ENCODE assay signal across 8 cellular contexts in genomic region chr6:138404666-138405337, GRCh38. TPM values are rescaled to one million over a fixed set of nuclear protein-coding genes. Genes with fewer than 3 reads are reported as not detected.
DNase-seq lines count a peak whose midpoint lies in the region; ATAC-seq and TF ChIP-seq lines count a peak whose summit lies in the region.

No MANE protein-coding gene starts in this region.

- peak overlapping the region; percentile 88 to 95 (median 92) for H3K4me3 Mint-ChIP-seq in IgD-negative memory B cell
- H3K4me3 Mint-ChIP-seq in activated T-helper 2 cell treated with anti-CD3 and anti-CD28 coated beads, Interferon-gamma antibody, Interleukin-2, Interleukin-4, amounts not matched to agents 10 μg/mL and 5 μg/mL and 100 μg/mL, durations not matched to agents 14 hours and 24 hours and 36 hours (ENCODE audit: low read depth) = peak overlapping the region; percentile 77

- peaks cover 4% of the 10 kb centered on the region for H3K36me3 Mint-ChIP-seq in IgD-negative memory B cell
- peaks cover 34% of the 10 kb centered on the region for H3K36me3 Mint-ChIP-seq in activated T-helper 2 cell treated with anti-CD3 and anti-CD28 coated beads, Interferon-gamma antibody, Interleukin-2, Interleukin-4, amounts not matched to agents 10 μg/mL and 5 μg/mL and 100 μg/mL, durations not matched to agents 14 hours and 24 hours and 36 hours (ENCODE audit: low read depth)

- no peaks in the 10 kb centered on the region for H3K9me3 Mint-ChIP-seq in IgD-negative memory B cell
- no peaks in the 10 kb centered on the region for H3K9me3 Mint-ChIP-seq in activated T-helper 2 cell treated with anti-CD3 and anti-CD28 coated beads, Interferon-gamma antibody, Interleukin-2, Interleukin-4, amounts not matched to agents 10 μg/mL and 5 μg/mL and 100 μg/mL, durations not matched to agents 14 hours and 24 hours and 36 hours

- no peak for TF ChIP-seq POLR2A in GM18505 (IDR thresholded peaks at IDR 0.05; ENCODE audit: borderline replicate concordance, extremely low read depth, insufficient read depth, insufficient read length)

- no peaks in the 10 kb centered on the region for H3K27me3 Mint-ChIP-seq in IgD-negative memory B cell
- H3K27me3 Mint-ChIP-seq in activated T-helper 2 cell treated with anti-CD3 and anti-CD28 coated beads, Interferon-gamma antibody, Interleukin-2, Interleukin-4, amounts not matched to agents 10 μg/mL and 5 μg/mL and 100 μg/mL, durations not matched to agents 14 hours and 24 hours and 36 hours (ENCODE audit: low read depth) = peaks cover 13% of the 10 kb centered on the region

- DNase-seq in GM03348 (ENCODE audit: low spot score) (peak; percentile 55), germinal center (ENCODE audit: low spot score) (peak; percentile 55), posterior vena cava (ENCODE audit: low spot score) (peak; percentile 82), DMS 273 treated with DMSO at 0.1 percent for 48 hours (lab: John Stamatoyannopoulos, UW) (no peak), iPS-NIHi11 (ENCODE audit: low spot score) (no peak)
- DNase-seq in activated T-helper 2 cell treated with anti-CD3 and anti-CD28 coated beads, Interferon-gamma antibody, Interleukin-2, Interleukin-4, amounts not matched to agents 10 μg/mL and 5 μg/mL and 100 μg/mL, durations not matched to agents 14 hours and 24 hours and 36 hours (ENCODE audit: low spot score) = no peak

- peaks cover 5 to 23% (median 10%) of the 10 kb centered on the region in 3 donors for H3K4me1 Mint-ChIP-seq in IgD-negative memory B cell
- peaks cover 20% of the 10 kb centered on the region for H3K4me1 Mint-ChIP-seq in activated T-helper 2 cell treated with anti-CD3 and anti-CD28 coated beads, Interferon-gamma antibody, Interleukin-2, Interleukin-4, amounts not matched to agents 10 μg/mL and 5 μg/mL and 100 μg/mL, durations not matched to agents 14 hours and 24 hours and 36 hours (ENCODE audit: low read depth)

- ATAC-seq in GM18505 (IDR thresholded peaks at IDR 0.05; ENCODE audit: unreplicated experiment) = no peak

- intact Hi-C loops in activated T-helper 2 cell treated with anti-CD3 and anti-CD28 coated beads, Interferon-gamma antibody, Interleukin-2, Interleukin-4, amounts not matched to agents 10 μg/mL and 5 μg/mL and 100 μg/mL, durations not matched to agents 14 hours and 24 hours and 36 hours (cut with micrococcal nuclease) = loop anchor here (10.0 kb wide), 2 partner anchors 290 to 370 kb away; partner anchors contain the start of gene CCDC28A
- intact Hi-C loops in posterior vena cava (cut with DNase I) = loop anchor here (10.0 kb wide), 2 partner anchors 290 to 730 kb away; no protein-coding TSS in a partner anchor

- H3K27ac Mint-ChIP-seq in IgD-negative memory B cell = peak overlapping the region; percentile 55 to 89 (median 76)
- H3K27ac Mint-ChIP-seq in activated T-helper 2 cell treated with anti-CD3 and anti-CD28 coated beads, Interferon-gamma antibody, Interleukin-2, Interleukin-4, amounts not matched to agents 10 μg/mL and 5 μg/mL and 100 μg/mL, durations not matched to agents 14 hours and 24 hours and 36 hours = peak overlapping the region; percentile 26

RNA-seq across cellular contexts. Expression of gene HEBP2, which starts 0.8 kb away (rescaled TPM):
- 58.8 TPM for polyA plus RNA-seq in IgD-negative memory B cell
- 17.2 and 20.0 TPM in 2 replicates for total RNA-seq in activated T-helper 2 cell treated with anti-CD3 and anti-CD28 coated beads, Interferon-gamma antibody, Interleukin-2, Interleukin-4, amounts not matched to agents 10 μg/mL and 5 μg/mL and 100 μg/mL, durations not matched to agents 14 hours and 24 hours and 36 hours
- 10 to 100 TPM; 61.0 to 78.9 TPM for total RNA-seq in posterior vena cava

RNA-seq across cellular contexts. Expression of gene SMIM28, which starts 27.1 kb away (rescaled TPM):
- polyA plus RNA-seq in IgD-negative memory B cell = not detected
- total RNA-seq in activated T-helper 2 cell treated with anti-CD3 and anti-CD28 coated beads, Interferon-gamma antibody, Interleukin-2, Interleukin-4, amounts not matched to agents 10 μg/mL and 5 μg/mL and 100 μg/mL, durations not matched to agents 14 hours and 24 hours and 36 hours = not detected in 2 replicates
- not detected for total RNA-seq in posterior vena cava

Comparison
In these comparisons a context has a peak if more than half of its experiments do, and no peak if none do; other contexts are left out.
1. DNase-seq: peak in GM03348 (single experiment), germinal center (single experiment) and posterior vena cava (single experiment); none in activated T-helper 2 cell treated with anti-CD3 and anti-CD28 coated beads, Interferon-gamma antibody, Interleukin-2, Interleukin-4, amounts not matched to agents 10 μg/mL and 5 μg/mL and 100 μg/mL, durations not matched to agents 14 hours and 24 hours and 36 hours (single experiment), DMS 273 treated with DMSO at 0.1 percent for 48 hours (single experiment) and iPS-NIHi11 (single experiment).